Comparison of ENCODE assay signal across 15 cellular contexts in genomic region chr11:36034572-36035331, GRCh38.
DNase-seq lines count a peak whose midpoint lies in the region; ATAC-seq, FAIRE-seq and TF ChIP-seq lines count a peak whose summit lies in the region.
"Had no signal": no experiment of that assay in that cellular context is flagged by ENCODE, and none has a peak within 500 bp of the region (broad histone marks: within the 10 kb centered on the region; RNA-seq: fewer than 3 reads in every experiment).

No MANE protein-coding gene starts in this region.

- CTCF ChIA-PET in BJ (lab: Yijun Ruan, JAX), result interaction anchor here (0.6 to 1.6 kb wide), 4 partner anchors 97 to 373 kb away, joined by 3 to 4 read pairs (median 4); no protein-coding TSS in a partner anchor

- H2AFZ ChIP-seq in keratinocyte (ENCODE audit: control insufficient read depth, low read length), result no peak overlapping the region

- intact Hi-C loops in kidney (cut with DNase I), result no loop called here

- H3K79me2 ChIP-seq in keratinocyte (ENCODE audit: control insufficient read depth, insufficient read depth, low read length), result peaks cover 16% of the 10 kb centered on the region

- H3K9me3 ChIP-seq in keratinocyte (ENCODE audit: control insufficient read depth, low read depth, low read length) (no peaks in the 10 kb centered on the region), kidney (ENCODE audit: control insufficient read depth in 1 of 2, low read length in 2 of 2) (no peaks in the 10 kb centered on the region)
- H3K9me3 ChIP-seq: thoracic aorta had no signal

- peaks cover 16% of the 10 kb centered on the region for H3K4me1 ChIP-seq in keratinocyte (ENCODE audit: control insufficient read depth, extremely low read depth, insufficient read depth, low read length)
- peaks cover 11 to 22% of the 10 kb centered on the region in 2 donors for H3K4me1 ChIP-seq in kidney (ENCODE audit: control insufficient read depth in 1 of 2, insufficient read depth in 1 of 2, low read depth in 1 of 2, low read length in 2 of 2)

- peak overlapping the region; percentile 14 for H3K4me2 ChIP-seq in keratinocyte (ENCODE audit: control insufficient read depth, extremely low read depth, insufficient read depth, low read depth, low read length)

- no peak for TF ChIP-seq CTCF in BJ (IDR thresholded peaks at IDR 0.05; ENCODE audit: insufficient read depth, low read depth, low read length)
- no peak for TF ChIP-seq CTCF in brain microvascular endothelial cell (IDR thresholded peaks at IDR 0.05; ENCODE audit: low read depth, low read length, missing control alignments)
- no peak for TF ChIP-seq CTCF in keratinocyte (optimal IDR thresholded peaks at IDR 0.05 in 1 of 3, IDR thresholded peaks at IDR 0.05 in 1 of 3, conservative IDR thresholded peaks at IDR 0.05 in 1 of 3; ENCODE audit: extremely low read depth in 1 of 3, insufficient read depth in 2 of 3, low read length in 3 of 3)
- no peak for TF ChIP-seq CTCF in kidney (IDR thresholded peaks at IDR 0.05; ENCODE audit: borderline replicate concordance, extremely low read depth, insufficient read depth)

- ATAC-seq in HG03521 (IDR thresholded peaks at IDR 0.05; ENCODE audit: unreplicated experiment), result no peak
- ATAC-seq: activated CD8-positive, alpha-beta memory T cell treated with anti-CD3 and anti-CD28 coated beads, Interleukin-2, amount 10 ng/mL, durations not matched to agents 7 days and 5 days had no signal

- H3K27me3 ChIP-seq in BJ (ENCODE audit: control insufficient read depth, insufficient read depth, low read length) (no peaks in the 10 kb centered on the region), brain microvascular endothelial cell (replicated peaks) (no peaks in the 10 kb centered on the region), keratinocyte (ENCODE audit: control insufficient read depth, extremely low read depth, insufficient read depth, low read length) (no peaks in the 10 kb centered on the region)

- dilution Hi-C loops in keratinocyte (cut with MboI; ENCODE audit: extremely low pct_ligation_motif_present, low sequenced_read_pairs), result no loop called here

- in situ Hi-C loops in brain microvascular endothelial cell (cut with HindIII; ENCODE audit: low pct_ligation_motif_present, low sequenced_read_pairs), result no loop called here

- H3K27ac ChIP-seq in brain microvascular endothelial cell (no peak overlapping the region), keratinocyte (ENCODE audit: control insufficient read depth, insufficient read depth, low read length) (no peak overlapping the region), kidney (ENCODE audit: low read depth in 2 of 2, low read length in 2 of 2) (no peak overlapping the region)
- H3K27ac ChIP-seq: coronary artery, thoracic aorta had no signal

- FAIRE-seq in keratinocyte (lab: Jason Lieb, UNC) (peak; percentile 84), kidney (lab: Jason Lieb, UNC) (no peak)

- H3K9ac ChIP-seq in keratinocyte (ENCODE audit: control insufficient read depth, extremely low read depth, insufficient read depth, low read length) (no peak overlapping the region), kidney (ENCODE audit: low read length in 2 of 2) (no peak overlapping the region)

- no peaks in the 10 kb centered on the region for H3K9me1 ChIP-seq in keratinocyte (ENCODE audit: control insufficient read depth, extremely low read depth, insufficient read depth, low read length)

- POLR2A ChIA-PET in BJ (lab: Charles Lee), result no interaction called here

- H3K4me3 ChIP-seq in BJ (ENCODE audit: low read depth, low read length) (no peak overlapping the region), brain microvascular endothelial cell (ENCODE audit: low read depth, low read length) (no peak overlapping the region), keratinocyte (ENCODE audit: control insufficient read depth in 2 of 3, extremely low read depth in 1 of 3, insufficient read depth in 2 of 3, low read depth in 1 of 3, low read length in 3 of 3) (no peak overlapping the region), kidney (ENCODE audit: low read length in 2 of 2) (no peak overlapping the region)
- H3K4me3 ChIP-seq: coronary artery, thoracic aorta had no signal

- no peaks in the 10 kb centered on the region for H3K36me3 ChIP-seq in BJ (ENCODE audit: control insufficient read depth, insufficient read depth, low read length)
- no peaks in the 10 kb centered on the region for H3K36me3 ChIP-seq in brain microvascular endothelial cell (replicated peaks)
- peaks cover 0 to 4% of the 10 kb centered on the region in 2 experiments for H3K36me3 ChIP-seq in keratinocyte (ENCODE audit: control insufficient read depth in 2 of 2, extremely low read depth in 1 of 2, insufficient read depth in 2 of 2, low read length in 2 of 2)
- H3K36me3 ChIP-seq in kidney (ENCODE audit: control insufficient read depth in 1 of 2, insufficient read depth in 2 of 2, low read length in 2 of 2), result no peaks in the 10 kb centered on the region
- H3K36me3 ChIP-seq: thoracic aorta had no signal

- DNase-seq in BJ (ENCODE audit: low read depth) (peak; percentile 66), LHCN-M2 (ENCODE audit: low read depth) (peak; percentile 82), brain microvascular endothelial cell (peak; percentile 64), keratinocyte (ENCODE audit: low read depth, low spot score) (no peak), kidney (no peak), NCI-H1436 (lab: John Stamatoyannopoulos, UW) (no peak), iPS-NIHi7 (ENCODE audit: extremely low spot score) (no peak)
- DNase-seq: activated CD8-positive, alpha-beta memory T cell treated with anti-CD3 and anti-CD28 coated beads, Interleukin-2, amount 10 ng/mL, durations not matched to agents 7 days and 5 days; COR-L47; occipital lobe; stimulated activated CD4-positive, alpha-beta T cell treated with anti-CD3 and anti-CD28 coated beads, Interleukin-4, amount 100 ng/mL, for 24 hours; T-helper 1 cell had no signal

- H4K20me1 ChIP-seq in keratinocyte (ENCODE audit: control insufficient read depth, extremely low read depth, insufficient read depth, low read length), result no peaks in the 10 kb centered on the region

Comparison
In these comparisons a context has a peak if more than half of its experiments do, and no peak if none do; other contexts are left out.
1. DNase-seq: peak in BJ (single experiment), LHCN-M2 (single experiment) and brain microvascular endothelial cell (single experiment); none in keratinocyte (single experiment), kidney (single experiment), NCI-H1436 (single experiment) and iPS-NIHi7 (single experiment).